Comparison of ENCODE assay signal across 2 cellular contexts in the genomic region with DNA sequence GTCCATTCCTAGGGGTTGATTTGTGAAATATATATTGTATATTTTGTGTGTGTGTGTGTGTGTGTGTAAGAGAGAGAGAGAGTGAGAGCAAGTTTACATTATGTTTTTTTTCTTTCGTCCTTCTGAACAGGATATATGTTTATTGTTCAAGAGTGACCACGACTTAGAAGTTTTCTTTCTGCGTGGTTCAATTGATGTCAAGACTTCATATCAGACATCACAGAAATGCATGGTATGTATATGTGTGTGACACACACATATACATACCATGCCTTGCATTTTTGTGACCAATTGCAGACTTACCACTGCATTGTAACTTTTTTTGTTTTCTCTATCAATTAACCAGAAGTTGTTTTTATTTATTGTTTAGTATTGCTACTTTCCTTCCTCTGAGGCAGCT.
TF ChIP-seq lines count a peak whose summit lies in the region.

No MANE protein-coding gene starts in this region.

TF ChIP-seq in SK-N-SH, 30 proteins besides CTCF, POLR2A, EP300 and RAD21 (continued from another document):
- no peak for TF ChIP-seq ZBTB33 (IDR thresholded peaks at IDR 0.05; ENCODE audit: borderline replicate concordance, low read depth)
- TF ChIP-seq, protein P1, sequence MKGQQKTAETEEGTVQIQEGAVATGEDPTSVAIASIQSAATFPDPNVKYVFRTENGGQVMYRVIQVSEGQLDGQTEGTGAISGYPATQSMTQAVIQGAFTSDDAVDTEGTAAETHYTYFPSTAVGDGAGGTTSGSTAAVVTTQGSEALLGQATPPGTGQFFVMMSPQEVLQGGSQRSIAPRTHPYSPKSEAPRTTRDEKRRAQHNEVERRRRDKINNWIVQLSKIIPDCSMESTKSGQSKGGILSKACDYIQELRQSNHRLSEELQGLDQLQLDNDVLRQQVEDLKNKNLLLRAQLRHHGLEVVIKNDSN (IDR thresholded peaks at IDR 0.05; ENCODE audit: borderline replicate concordance, low read depth), result no peak

TF ChIP-seq in SK-N-SH treated with all-trans-retinoic acid at 6 μM for 48 hours, 23 proteins besides CTCF, POLR2A, EP300 and RAD21 (continued from another document):
- TF ChIP-seq OSR1 (CRISPR knock-in tag; IDR thresholded peaks at IDR 0.05) (no peak), ISL1 (CRISPR knock-in tag; IDR thresholded peaks at IDR 0.05) (no peak), ESRRG (CRISPR knock-in tag; IDR thresholded peaks at IDR 0.05) (no peak), TOX (CRISPR knock-in tag; IDR thresholded peaks at IDR 0.05; ENCODE audit: borderline replicate concordance) (no peak), CSDC2 (CRISPR knock-in tag; IDR thresholded peaks at IDR 0.05) (no peak), ZNF8 (CRISPR knock-in tag; IDR thresholded peaks at IDR 0.05) (no peak)
- TF ChIP-seq, protein P2, sequence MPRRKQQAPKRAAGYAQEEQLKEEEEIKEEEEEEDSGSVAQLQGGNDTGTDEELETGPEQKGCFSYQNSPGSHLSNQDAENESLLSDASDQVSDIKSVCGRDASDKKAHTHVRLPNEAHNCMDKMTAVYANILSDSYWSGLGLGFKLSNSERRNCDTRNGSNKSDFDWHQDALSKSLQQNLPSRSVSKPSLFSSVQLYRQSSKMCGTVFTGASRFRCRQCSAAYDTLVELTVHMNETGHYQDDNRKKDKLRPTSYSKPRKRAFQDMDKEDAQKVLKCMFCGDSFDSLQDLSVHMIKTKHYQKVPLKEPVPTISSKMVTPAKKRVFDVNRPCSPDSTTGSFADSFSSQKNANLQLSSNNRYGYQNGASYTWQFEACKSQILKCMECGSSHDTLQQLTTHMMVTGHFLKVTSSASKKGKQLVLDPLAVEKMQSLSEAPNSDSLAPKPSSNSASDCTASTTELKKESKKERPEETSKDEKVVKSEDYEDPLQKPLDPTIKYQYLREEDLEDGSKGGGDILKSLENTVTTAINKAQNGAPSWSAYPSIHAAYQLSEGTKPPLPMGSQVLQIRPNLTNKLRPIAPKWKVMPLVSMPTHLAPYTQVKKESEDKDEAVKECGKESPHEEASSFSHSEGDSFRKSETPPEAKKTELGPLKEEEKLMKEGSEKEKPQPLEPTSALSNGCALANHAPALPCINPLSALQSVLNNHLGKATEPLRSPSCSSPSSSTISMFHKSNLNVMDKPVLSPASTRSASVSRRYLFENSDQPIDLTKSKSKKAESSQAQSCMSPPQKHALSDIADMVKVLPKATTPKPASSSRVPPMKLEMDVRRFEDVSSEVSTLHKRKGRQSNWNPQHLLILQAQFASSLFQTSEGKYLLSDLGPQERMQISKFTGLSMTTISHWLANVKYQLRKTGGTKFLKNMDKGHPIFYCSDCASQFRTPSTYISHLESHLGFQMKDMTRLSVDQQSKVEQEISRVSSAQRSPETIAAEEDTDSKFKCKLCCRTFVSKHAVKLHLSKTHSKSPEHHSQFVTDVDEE (CRISPR knock-in tag; IDR thresholded peaks at IDR 0.05), result no peak
- TF ChIP-seq, protein P3, sequence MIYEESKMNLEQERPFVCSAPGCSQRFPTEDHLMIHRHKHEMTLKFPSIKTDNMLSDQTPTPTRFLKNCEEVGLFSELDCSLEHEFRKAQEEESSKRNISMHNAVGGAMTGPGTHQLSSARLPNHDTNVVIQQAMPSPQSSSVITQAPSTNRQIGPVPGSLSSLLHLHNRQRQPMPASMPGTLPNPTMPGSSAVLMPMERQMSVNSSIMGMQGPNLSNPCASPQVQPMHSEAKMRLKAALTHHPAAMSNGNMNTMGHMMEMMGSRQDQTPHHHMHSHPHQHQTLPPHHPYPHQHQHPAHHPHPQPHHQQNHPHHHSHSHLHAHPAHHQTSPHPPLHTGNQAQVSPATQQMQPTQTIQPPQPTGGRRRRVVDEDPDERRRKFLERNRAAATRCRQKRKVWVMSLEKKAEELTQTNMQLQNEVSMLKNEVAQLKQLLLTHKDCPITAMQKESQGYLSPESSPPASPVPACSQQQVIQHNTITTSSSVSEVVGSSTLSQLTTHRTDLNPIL (CRISPR knock-in tag; IDR thresholded peaks at IDR 0.05; ENCODE audit: low read depth), result no peak
- TF ChIP-seq, protein P4, sequence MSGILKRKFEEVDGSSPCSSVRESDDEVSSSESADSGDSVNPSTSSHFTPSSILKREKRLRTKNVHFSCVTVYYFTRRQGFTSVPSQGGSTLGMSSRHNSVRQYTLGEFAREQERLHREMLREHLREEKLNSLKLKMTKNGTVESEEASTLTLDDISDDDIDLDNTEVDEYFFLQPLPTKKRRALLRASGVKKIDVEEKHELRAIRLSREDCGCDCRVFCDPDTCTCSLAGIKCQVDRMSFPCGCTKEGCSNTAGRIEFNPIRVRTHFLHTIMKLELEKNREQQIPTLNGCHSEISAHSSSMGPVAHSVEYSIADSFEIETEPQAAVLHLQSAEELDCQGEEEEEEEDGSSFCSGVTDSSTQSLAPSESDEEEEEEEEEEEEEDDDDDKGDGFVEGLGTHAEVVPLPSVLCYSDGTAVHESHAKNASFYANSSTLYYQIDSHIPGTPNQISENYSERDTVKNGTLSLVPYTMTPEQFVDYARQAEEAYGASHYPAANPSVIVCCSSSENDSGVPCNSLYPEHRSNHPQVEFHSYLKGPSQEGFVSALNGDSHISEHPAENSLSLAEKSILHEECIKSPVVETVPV (CRISPR knock-in tag; IDR thresholded peaks at IDR 0.05), result no peak
TF ChIP-seq in SK-N-SH treated with all-trans-retinoic acid at 6 μM for 48 hours: peak in this region for 0.
